Comparison of ENCODE assay signal across 8 cellular contexts in genomic region chr2:44952143-44952805, GRCh38. TPM values are rescaled to one million over a fixed set of nuclear protein-coding genes. Genes with fewer than 3 reads are reported as not detected.
A peak's percentile ranks its signal among the peaks of the same experiment; 100 is the strongest.
DNase-seq lines count a peak whose midpoint lies in the region; ATAC-seq and TF ChIP-seq lines count a peak whose summit lies in the region.

No MANE protein-coding gene starts in this region.

- no peaks in the 10 kb centered on the region for H3K9me3 ChIP-seq in suprapubic skin

- no peaks in the 10 kb centered on the region for H3K36me3 ChIP-seq in suprapubic skin

- peaks cover 46% of the 10 kb centered on the region for H3K4me1 ChIP-seq in suprapubic skin

- TF ChIP-seq CTCF in suprapubic skin (IDR thresholded peaks at IDR 0.05), result peak in 1 of 2 donors; percentile 77

- WGBS in suprapubic skin, result 2% methylated on average over 40 of the region's 59 CpGs

- TF ChIP-seq EP300 in suprapubic skin (IDR thresholded peaks at IDR 0.05), result no peak

- ATAC-seq in HG03095 (IDR thresholded peaks at IDR 0.05; ENCODE audit: unreplicated experiment), result peak; percentile 63

- DNase-seq in SIG-M5 treated with dmso at 0.1 percent for 504 hours (lab: John Stamatoyannopoulos, UW; ENCODE audit: unreplicated experiment), result peak; percentile 38
- DNase-seq in SIG-M5 (lab: John Stamatoyannopoulos, UW), result no peak
- DNase-seq in dermis microvascular lymphatic vessel endothelial cell (ENCODE audit: low read depth in 2 of 2), result peak; percentile 24 to 72
- peak; percentile 75 to 79 for DNase-seq in lung microvascular endothelial cell (ENCODE audit: low read depth in 2 of 2)
- DNase-seq in suprapubic skin (ENCODE audit: low spot score in 2 of 2), result no peak
- no peak for DNase-seq in DMS79 (lab: John Stamatoyannopoulos, UW)

- H3K4me3 ChIP-seq in suprapubic skin, result peak overlapping the region; percentile 40

- H3K27me3 ChIP-seq in suprapubic skin, result peaks cover 93% of the 10 kb centered on the region

- H3K27ac ChIP-seq in suprapubic skin, result no peak overlapping the region

- no peak for TF ChIP-seq POLR2A in suprapubic skin (IDR thresholded peaks at IDR 0.05)

TF ChIP-seq in PFSK-1, 5 proteins besides CTCF, POLR2A, EP300 and RAD21:
- TF ChIP-seq FOXP2 (optimal IDR thresholded peaks at IDR 0.05; ENCODE audit: borderline replicate concordance, extremely low read depth, extremely low read length, insufficient read depth), result peak; percentile 22
- no peak for TF ChIP-seq TAF1 (IDR thresholded peaks at IDR 0.05; ENCODE audit: borderline replicate concordance, insufficient read depth, low read length)

RNA-seq across cellular contexts. Expression of gene SIX3, which starts 10.8 kb away (rescaled TPM):
- not detected for polyA plus RNA-seq in PFSK-1 (2012; ENCODE audit: insufficient read length, low read depth)
- total RNA-seq in dermis microvascular lymphatic vessel endothelial cell (not detected in 2 replicates), lung microvascular endothelial cell (not detected in 2 replicates), suprapubic skin (under 1 TPM in 1 of 4 donors, not detected in 3; 0.38 TPM)

RNA-seq across cellular contexts. Expression of gene SIX2, which starts 57.0 kb away (rescaled TPM):
- polyA plus RNA-seq in PFSK-1 (2012; ENCODE audit: insufficient read length, low read depth), result not detected
- 0.13 TPM in 1 of 2 replicates, not detected in the other for total RNA-seq in dermis microvascular lymphatic vessel endothelial cell
- total RNA-seq in lung microvascular endothelial cell, result not detected in 2 replicates
- total RNA-seq in suprapubic skin, result 1 to 10 TPM in 1 of 4 donors, under 1 TPM in 2, not detected in 1; 0.34 to 1.2 (median 0.60) TPM

Comparison
In these comparisons a context has a peak if more than half of its experiments do, and no peak if none do; other contexts are left out.
1. DNase-seq: peak in SIG-M5 treated with dmso at 0.1 percent for 504 hours (single experiment), dermis microvascular lymphatic vessel endothelial cell (2 of 2) and lung microvascular endothelial cell (2 of 2); none in SIG-M5 (single experiment), suprapubic skin (0 of 2) and DMS79 (single experiment).